In the genomic region with DNA sequence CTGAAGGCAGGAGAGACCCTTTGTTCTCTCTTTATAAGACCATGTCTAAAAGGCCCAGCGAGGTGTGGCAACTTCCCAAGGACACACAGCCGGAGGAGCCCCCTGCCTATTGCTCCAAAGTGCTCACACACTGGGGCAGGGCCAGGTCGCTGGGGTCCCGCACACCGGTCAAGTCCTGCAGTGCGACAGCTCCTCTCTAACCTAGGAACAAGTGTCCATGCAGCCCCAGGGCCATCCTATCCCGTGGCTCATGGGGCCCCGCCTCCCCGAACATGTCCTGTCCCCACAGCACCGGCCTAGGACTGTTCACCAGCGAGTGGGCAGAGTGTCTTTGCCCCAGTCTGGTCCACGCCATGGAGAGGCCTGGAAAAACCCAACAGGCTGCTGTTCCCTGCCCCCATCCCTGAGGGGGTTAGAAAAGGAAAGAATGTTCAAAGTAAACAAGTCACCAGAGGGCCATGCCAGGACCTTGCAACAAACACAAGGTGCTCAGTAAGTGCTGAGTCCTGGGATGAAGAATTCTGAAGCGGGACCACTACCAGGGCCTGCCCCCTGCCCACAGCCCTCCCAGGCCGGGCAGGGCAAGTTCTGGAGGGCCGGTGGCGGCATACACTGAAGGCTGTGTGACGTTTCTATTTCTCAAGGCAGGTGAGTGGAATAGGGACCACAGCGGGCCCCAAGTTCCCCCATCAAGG, we compare ENCODE assay signal across 8 cellular contexts. TPM values are rescaled to one million over a fixed set of nuclear protein-coding genes. Genes with fewer than 3 reads are reported as not detected.
DNase-seq lines count a peak whose midpoint lies in the region; ATAC-seq and TF ChIP-seq lines count a peak whose summit lies in the region.

No MANE protein-coding gene starts in this region.

- DNase-seq in EH (ENCODE audit: low read depth) (peak; percentile 53), RWPE2 (ENCODE audit: low spot score) (no peak), fibroblast of gingiva (ENCODE audit: low read depth) (peak; percentile 45), neural crest cell (ENCODE audit: low read depth, low spot score) (no peak), globus pallidus (ENCODE audit: low spot score) (no peak), GM20000 (ENCODE audit: low spot score) (no peak), NOMO-1 treated with dmso at 0.1 percent for 144 hours (lab: John Stamatoyannopoulos, UW; ENCODE audit: unreplicated experiment) (no peak)

- no peaks in the 10 kb centered on the region for H3K36me3 ChIP-seq in RWPE2 (ENCODE audit: low read depth)

- H3K4me1 ChIP-seq in RWPE2 (ENCODE audit: insufficient read depth, poor library complexity, severe bottlenecking): peaks cover 11% of the 10 kb centered on the region

- TF ChIP-seq CTCF in RWPE2 (IDR thresholded peaks at IDR 0.05; ENCODE audit: poor library complexity, severe bottlenecking) (no peak), neural crest cell (conservative IDR thresholded peaks at IDR 0.05) (no peak), GM20000 (IDR thresholded peaks at IDR 0.05; ENCODE audit: extremely low read depth, missing control alignments) (no peak)

- peaks cover 23% of the 10 kb centered on the region for H3K4me1 Mint-ChIP-seq in neural crest cell

- no peaks in the 10 kb centered on the region for H3K36me3 Mint-ChIP-seq in neural crest cell (ENCODE audit: low read depth)

- H3K9me3 Mint-ChIP-seq in neural crest cell: no peaks in the 10 kb centered on the region

- H3K27ac Mint-ChIP-seq in neural crest cell (ENCODE audit: unreplicated experiment): peak overlapping the region; percentile 62

- H3K27ac ChIP-seq in RWPE2 (ENCODE audit: poor library complexity, severe bottlenecking): peak overlapping the region; percentile 32

- no peaks in the 10 kb centered on the region for H3K27me3 Mint-ChIP-seq in neural crest cell (ENCODE audit: low read depth)

- ATAC-seq in RWPE2 (ENCODE audit: low read depth) (no peak; the same call in 2 of the 3 replicates), HG02938 (IDR thresholded peaks at IDR 0.05; ENCODE audit: unreplicated experiment) (no peak)

- no peaks in the 10 kb centered on the region for H3K27me3 ChIP-seq in RWPE2 (ENCODE audit: insufficient read depth, poor library complexity, severe bottlenecking)

- peak overlapping the region; percentile 59 for H3K4me3 ChIP-seq in RWPE2 (ENCODE audit: severe bottlenecking)

- peak overlapping the region; percentile 83 for H3K4me3 Mint-ChIP-seq in neural crest cell

- no peaks in the 10 kb centered on the region for H3K9me3 ChIP-seq in RWPE2 (ENCODE audit: severe bottlenecking)

RNA-seq across cellular contexts. Expression of a gene that starts 1.0 kb away (rescaled TPM):
- total RNA-seq in neural crest cell: 17.8 and 19.9 TPM in 2 replicates

RNA-seq across cellular contexts. Expression of a gene that starts 37.1 kb away (rescaled TPM):
- total RNA-seq in neural crest cell: 22.1 and 25.6 TPM in 2 replicates

RNA-seq across cellular contexts. Expression of a gene that starts 50.8 kb away (rescaled TPM):
- 27.8 and 34.3 TPM in 2 replicates for total RNA-seq in neural crest cell

Comparison
In these comparisons a context has a peak if more than half of its experiments do, and no peak if none do; other contexts are left out.
1. DNase-seq: peak in EH (single experiment) and fibroblast of gingiva (single experiment); none in RWPE2 (single experiment), neural crest cell (single experiment), globus pallidus (single experiment), GM20000 (single experiment) and NOMO-1 treated with dmso at 0.1 percent for 144 hours (single experiment).